Comparison of ENCODE assay signal across 9 cellular contexts in genomic region chr13:113209880-113210421, GRCh38. TPM values are rescaled to one million over a fixed set of nuclear protein-coding genes. Genes with fewer than 3 reads are reported as not detected.
DNase-seq lines count a peak whose midpoint lies in the region; ATAC-seq and TF ChIP-seq lines count a peak whose summit lies in the region.
"Had no signal": no experiment of that assay in that cellular context is flagged by ENCODE, and none has a peak within 500 bp of the region (broad histone marks: within the 10 kb centered on the region; RNA-seq: fewer than 3 reads in every experiment).

No MANE protein-coding gene starts in this region.

- H4K12ac ChIP-seq in trophoblast cell (ENCODE audit: low read depth, low read length) = peak overlapping the region; percentile 76

- BruUV-seq in Caco-2 (replicated peaks; lab: Mats Ljungman, UMichigan) = no TSS peak

- H2BK5ac ChIP-seq in trophoblast cell (ENCODE audit: low read depth, low read length, poor library complexity) = peak overlapping the region; percentile 85

- no CpG with 5 or more reads among the region's 52 CpGs for WGBS in trophoblast cell (ENCODE audit: extremely low coverage, insufficient coverage, insufficient read length)
- WGBS in urinary bladder = 1% methylated on average over 52 of the region's 52 CpGs

- peaks cover 4% of the 10 kb centered on the region; the same call in 1 of the 2 replicates for H3K4me1 ChIP-seq in Caco-2
- peaks cover 7% of the 10 kb centered on the region; the same call in 1 of the 2 replicates for H3K4me1 ChIP-seq in SJCRH30
- H3K4me1 ChIP-seq in trophoblast cell (ENCODE audit: control insufficient read depth in 1 of 2, insufficient read depth in 2 of 2, low read length in 2 of 2) = no peaks in the 10 kb centered on the region
- no peaks in the 10 kb centered on the region for H3K4me1 ChIP-seq in urinary bladder (ENCODE audit: insufficient read depth)

- H3K4me2 ChIP-seq in trophoblast cell (ENCODE audit: low read length) = peak overlapping the region; percentile 95

- H3K23ac ChIP-seq in trophoblast cell (ENCODE audit: low read length) = no peak overlapping the region

- peaks cover 20% of the 10 kb centered on the region for H3K79me1 ChIP-seq in trophoblast cell (ENCODE audit: low read length)

- intact Hi-C loops in Caco-2 (cut with micrococcal nuclease; ENCODE audit: unreplicated experiment) (loop anchor here (10.0 kb wide), 2 partner anchors 175 to 265 kb away; no protein-coding TSS in a partner anchor), Right ventricle myocardium inferior (cut with DNase I) (loop anchor here (5.0 kb wide), 1 partner anchor 58 kb away; no protein-coding TSS in a partner anchor)

- peak overlapping the region; percentile 94 for H4K8ac ChIP-seq in trophoblast cell (ENCODE audit: low read depth, low read length)

- H2AK5ac ChIP-seq in trophoblast cell (ENCODE audit: low read length) = no peak overlapping the region

- POLR2A ChIA-PET in Caco-2 (lab: Charles Lee) = interaction anchor here (0.8 to 1.9 kb wide), 5 partner anchors 9 to 153 kb away, joined by 3 to 14 read pairs (median 4); no protein-coding TSS in a partner anchor

- no peak overlapping the region for H2BK12ac ChIP-seq in trophoblast cell (ENCODE audit: low read length)

- peak overlapping the region; percentile 82 for H3K14ac ChIP-seq in trophoblast cell (ENCODE audit: low read length)

- no peaks in the 10 kb centered on the region for H3K27me3 Mint-ChIP-seq in Caco-2 (ENCODE audit: insufficient read depth, unreplicated experiment)

- H3K9me3 ChIP-seq in Caco-2 (no peaks in the 10 kb centered on the region), SJCRH30 (replicated peaks) (no peaks in the 10 kb centered on the region), trophoblast cell (ENCODE audit: insufficient read depth, low read depth, low read length) (peaks cover 2% of the 10 kb centered on the region)

- CTCF ChIA-PET in Caco-2 (lab: Charles Lee) = no interaction called here

- H2AFZ ChIP-seq in trophoblast cell (ENCODE audit: insufficient read depth, low read length, poor library complexity) = peak overlapping the region; percentile 26

- H3K27ac ChIP-seq in SJCRH30 = peak overlapping the region; percentile 29; the same call in 1 of the 2 replicates
- H3K27ac ChIP-seq in trophoblast cell (ENCODE audit: low read depth, low read length) = peak overlapping the region; percentile 98
- peak overlapping the region; percentile 97 for H3K27ac ChIP-seq in urinary bladder (ENCODE audit: low read depth)

- H3K79me2 ChIP-seq in trophoblast cell (ENCODE audit: control insufficient read depth, insufficient read depth, low read length, poor library complexity) = peaks cover 25% of the 10 kb centered on the region

- DNase-seq in Caco-2 (peak; percentile 86 to 87), HPDE6-E6E7 (ENCODE audit: extremely low spot score) (peak; percentile 60), SJCRH30 (peak; percentile 29 to 53), Right ventricle myocardium inferior (ENCODE audit: missing footprints) (peak; percentile 78), trophoblast cell (peak; percentile 83 to 84)
- DNase-seq in activated naive CD4-positive, alpha-beta T cell treated with Interleukin-2 at 50 U/mL for 16 hours = peak; percentile 74

- H3K27ac Mint-ChIP-seq in Caco-2 (ENCODE audit: unreplicated experiment) = peak overlapping the region; percentile 73

- H3K27me3 ChIP-seq in Caco-2 (replicated peaks; ENCODE audit: control insufficient read depth, insufficient read depth, low read length) (no peaks in the 10 kb centered on the region), SJCRH30 (no peaks in the 10 kb centered on the region), trophoblast cell (ENCODE audit: insufficient read depth, low read length) (no peaks in the 10 kb centered on the region)

- no peak for TF ChIP-seq CTCF in Caco-2 (IDR thresholded peaks at IDR 0.05; ENCODE audit: insufficient read depth in 1 of 2, low read depth in 1 of 2, low read length in 1 of 2, severe bottlenecking in 1 of 2, unreplicated experiment in 1 of 2)

- H3K9ac ChIP-seq in trophoblast cell (ENCODE audit: low read length) = peak overlapping the region; percentile 82

- H3K36me3 ChIP-seq in Caco-2 (ENCODE audit: control insufficient read depth, insufficient read depth, low read length) (peaks cover 7% of the 10 kb centered on the region; the same call in 1 of the 2 replicates), SJCRH30 (peaks cover 8% of the 10 kb centered on the region), trophoblast cell (ENCODE audit: control insufficient read depth in 1 of 2, insufficient read depth in 2 of 2, low read length in 2 of 2) (peaks cover 4 to 7% of the 10 kb centered on the region in 2 experiments), urinary bladder (ENCODE audit: insufficient read depth) (no peaks in the 10 kb centered on the region)

- no peaks in the 10 kb centered on the region for H3K9me3 Mint-ChIP-seq in Caco-2 (ENCODE audit: unreplicated experiment)

- H3K4ac ChIP-seq in trophoblast cell (ENCODE audit: low read depth, low read length) = peak overlapping the region; percentile 53

- peak overlapping the region; percentile 74 for H3K4me3 Mint-ChIP-seq in Caco-2 (ENCODE audit: unreplicated experiment)

- H2BK120ac ChIP-seq in trophoblast cell (ENCODE audit: insufficient read depth, low read length, poor library complexity) = peak overlapping the region; percentile 68

- peak; percentile 19 for ATAC-seq in GM19468 (IDR thresholded peaks at IDR 0.05; ENCODE audit: extremely low read depth, unreplicated experiment)
- ATAC-seq in Right ventricle myocardium inferior = no peak

- H3K4me1 Mint-ChIP-seq in Caco-2 (ENCODE audit: low read depth, unreplicated experiment) = peaks cover 23% of the 10 kb centered on the region

- peaks cover 45% of the 10 kb centered on the region for H3K36me3 Mint-ChIP-seq in Caco-2 (ENCODE audit: insufficient read depth, unreplicated experiment)

- H3K18ac ChIP-seq in trophoblast cell (ENCODE audit: low read length) = peak overlapping the region; percentile 74

- H4K91ac ChIP-seq in trophoblast cell (ENCODE audit: low read depth, low read length) = peak overlapping the region; percentile 84

- peak overlapping the region; percentile 89 for H3K4me3 ChIP-seq in Caco-2 (ENCODE audit: low read depth, low read length)
- peak overlapping the region; percentile 91 for H3K4me3 ChIP-seq in SJCRH30
- H3K4me3 ChIP-seq in trophoblast cell (ENCODE audit: low read depth, low read length) = peak overlapping the region; percentile 73
- peak overlapping the region; percentile 97 for H3K4me3 ChIP-seq in urinary bladder (ENCODE audit: low read depth, low read length)

RNA-seq across cellular contexts. Expression of gene CUL4A, which starts 0.5 kb away (rescaled TPM):
- 123 and 125 TPM in 2 replicates for total RNA-seq in Caco-2 (2022)
- total RNA-seq in SJCRH30 (2014; rRNA removed; shearing (Covaris generic)) = 67.4 and 67.6 TPM in 2 replicates
- 143 TPM for total RNA-seq in Right ventricle myocardium inferior
- polyA plus RNA-seq in trophoblast cell (2013) = 45.6 and 47.5 TPM in 2 replicates
- total RNA-seq in urinary bladder = 83.0 TPM
- polyA plus RNA-seq in urinary bladder = 44.2 TPM

RNA-seq across cellular contexts. Expression of gene PCID2, which starts 1.5 kb away (rescaled TPM):
- 79.5 and 81.5 TPM in 2 replicates for total RNA-seq in Caco-2 (2022)
- 59.5 and 64.6 TPM in 2 replicates for total RNA-seq in SJCRH30 (2014; rRNA removed; shearing (Covaris generic))
- 57.2 TPM for total RNA-seq in Right ventricle myocardium inferior
- polyA plus RNA-seq in trophoblast cell (2013) = 29.9 and 30.4 TPM in 2 replicates
- 70.4 TPM for total RNA-seq in urinary bladder
- polyA plus RNA-seq in urinary bladder = 39.9 TPM

RNA-seq across cellular contexts. Expression of gene PROZ, which starts 51.5 kb away (rescaled TPM):
- not detected in 2 replicates for total RNA-seq in Caco-2 (2022)
- total RNA-seq in SJCRH30 (2014; rRNA removed; shearing (Covaris generic)) = not detected in 2 replicates
- not detected for total RNA-seq in Right ventricle myocardium inferior
- polyA plus RNA-seq in trophoblast cell (2013) = not detected in 2 replicates
- not detected for total RNA-seq in urinary bladder
- polyA plus RNA-seq in urinary bladder = not detected
- total RNA-seq: glomerular endothelial cell had no signal

Comparison
In these comparisons a context has a peak if more than half of its experiments do, and no peak if none do; other contexts are left out.
1. H3K27ac ChIP-seq: peak in every context shown above with its lines; median percentile 98 in trophoblast cell; 97 in urinary bladder; 29 in SJCRH30.